Comparison of ENCODE assay signal across 22 cellular contexts in genomic region chr2:208375452-208376068, GRCh38. TPM values are rescaled to one million over a fixed set of nuclear protein-coding genes. Genes with fewer than 3 reads are reported as not detected.
DNase-seq lines count a peak whose midpoint lies in the region; ATAC-seq, FAIRE-seq and TF ChIP-seq lines count a peak whose summit lies in the region.
"Had no signal": no experiment of that assay in that cellular context is flagged by ENCODE, and none has a peak within 500 bp of the region (broad histone marks: within the 10 kb centered on the region; RNA-seq: fewer than 3 reads in every experiment).

No MANE protein-coding gene starts in this region.

- H2BK12ac ChIP-seq in mesenchymal stem cell (ENCODE audit: low read length in 2 of 2) = no peak overlapping the region

- TF ChIP-seq POLR2A in GM12878 (IDR thresholded peaks at IDR 0.05; ENCODE audit: low read depth, low read length) (no peak), vagina (IDR thresholded peaks at IDR 0.05) (no peak)

- TF ChIP-seq CTCF in GM12878 (IDR thresholded peaks at IDR 0.05 in 2 of 3, conservative IDR thresholded peaks at IDR 0.05 in 1 of 3; ENCODE audit: control insufficient read depth in 2 of 3, extremely low read depth in 1 of 3, insufficient read depth in 1 of 3, low read depth in 3 of 3, low read length in 3 of 3) (no peak), vagina (IDR thresholded peaks at IDR 0.05) (no peak)

- H3K9me3 ChIP-seq in HUES48 (ENCODE audit: control insufficient read depth, insufficient read depth, low read length) (no peaks in the 10 kb centered on the region; the same call in 1 of the 2 replicates), GM12878 (replicated peaks; ENCODE audit: control insufficient read depth, insufficient read depth, low read length) (no peaks in the 10 kb centered on the region), vagina (no peaks in the 10 kb centered on the region), mesenchymal stem cell (ENCODE audit: control insufficient read depth, low read length) (no peaks in the 10 kb centered on the region)
- H3K9me3 ChIP-seq: BLaER1 had no signal

- H2AK5ac ChIP-seq in mesenchymal stem cell (ENCODE audit: low read length, severe bottlenecking) = no peak overlapping the region

- DNase-seq in activated CD4-positive, alpha-beta T cell treated with anti-CD3 and anti-CD28 coated beads, Interleukin-2, amount 10 ng/mL, durations not matched to agents 24 days and 14 days = peak; percentile 41
- no peak for DNase-seq in activated CD4-positive, alpha-beta T cell treated with anti-CD3 and anti-CD28 coated beads for 4 hours
- DNase-seq in GM12878 (ENCODE audit: low read depth, low spot score) (no peak), retina (peak; percentile 57), vagina (ENCODE audit: extremely low spot score in 2 of 2) (no peak), mesenchymal stem cell (no peak)
- DNase-seq: CD4-positive, alpha-beta memory T cell; DMS153; DMS79; GDM1; KBM-7 had no signal

- H3K79me1 ChIP-seq in mesenchymal stem cell (replicated peaks; ENCODE audit: low read length, poor library complexity, severe bottlenecking) = no peaks in the 10 kb centered on the region

- 32% methylated on average over 2 of the region's 2 CpGs for WGBS in GM12878 (ENCODE audit: insufficient coverage, insufficient replicate concordance, low lambda C conversion rate, missing lambda C conversion rate)
- WGBS in mesenchymal stem cell = 68% methylated on average over 2 of the region's 2 CpGs

- no peak for FAIRE-seq in GM12878 (lab: Jason Lieb, UNC)
- FAIRE-seq: H54 had no signal

- H4K20me1 ChIP-seq in GM12878 (ENCODE audit: control insufficient read depth, insufficient read depth) = no peaks in the 10 kb centered on the region
- H4K20me1 ChIP-seq: BLaER1 had no signal

- H3K23ac ChIP-seq in mesenchymal stem cell (ENCODE audit: low read length in 2 of 2) = no peak overlapping the region

- H3K4me3 ChIP-seq in HUES48 (ENCODE audit: low read depth, low read length) = no peak overlapping the region
- H3K4me3 ChIP-seq in GM12878 = no peak overlapping the region
- H3K4me3 ChIP-seq in vagina = no peak overlapping the region
- H3K4me3 ChIP-seq in mesenchymal stem cell (ENCODE audit: insufficient read depth in 1 of 2, low read depth in 1 of 2, low read length in 2 of 2) = no peak overlapping the region
- H3K4me3 ChIP-seq: BLaER1 had no signal

- H3K4ac ChIP-seq in mesenchymal stem cell (ENCODE audit: low read depth in 1 of 2, low read length in 2 of 2) = no peak overlapping the region

- H3K36me3 ChIP-seq in HUES48 (ENCODE audit: control insufficient read depth, insufficient read depth, low read length) (no peaks in the 10 kb centered on the region), GM12878 (ENCODE audit: control insufficient read depth in 2 of 2, insufficient read depth in 2 of 2, low read length in 1 of 2) (no peaks in the 10 kb centered on the region), vagina (no peaks in the 10 kb centered on the region), mesenchymal stem cell (ENCODE audit: control insufficient read depth in 1 of 2, insufficient read depth in 2 of 2, low read depth in 1 of 2, low read length in 2 of 2) (no peaks in the 10 kb centered on the region)
- H3K36me3 ChIP-seq: BLaER1 had no signal

- no peaks in the 10 kb centered on the region for H3K79me2 ChIP-seq in GM12878 (ENCODE audit: control insufficient read depth, insufficient read depth, low read length)

- no peak overlapping the region for H2BK15ac ChIP-seq in mesenchymal stem cell (ENCODE audit: low read depth, poor library complexity, severe bottlenecking)

- H3K14ac ChIP-seq in mesenchymal stem cell (ENCODE audit: low read length in 2 of 2) = no peak overlapping the region

- no peak overlapping the region for H2BK120ac ChIP-seq in mesenchymal stem cell (ENCODE audit: low read depth, low read length)

- H3K9ac ChIP-seq in HUES48 (ENCODE audit: low read depth, low read length) (no peak overlapping the region), GM12878 (ENCODE audit: control insufficient read depth, insufficient read depth, low read length) (no peak overlapping the region), mesenchymal stem cell (ENCODE audit: low read length) (no peak overlapping the region)
- H3K9ac ChIP-seq: BLaER1 had no signal

- H3K27ac ChIP-seq in HUES48 (ENCODE audit: low read depth, low read length) (peak overlapping the region; percentile 37), GM12878 (ENCODE audit: control insufficient read depth, insufficient read depth) (no peak overlapping the region), vagina (no peak overlapping the region), mesenchymal stem cell (ENCODE audit: low read length, poor library complexity, severe bottlenecking) (no peak overlapping the region)
- H3K27ac ChIP-seq: 22Rv1, BLaER1 had no signal

- CTCF ChIA-PET in GM12878 (lab: Yijun Ruan, JAX) = interaction anchor here (0.6 to 2.5 kb wide), 4 partner anchors 10 to 659 kb away, joined by 3 to 10 read pairs (median 4); no protein-coding TSS in a partner anchor

- H3K4me3 Mint-ChIP-seq in activated CD4-positive, alpha-beta T cell treated with anti-CD3 and anti-CD28 coated beads, Interleukin-2, amount 10 ng/mL, durations not matched to agents 24 days and 14 days = no peak overlapping the region
- H3K4me3 Mint-ChIP-seq: CD14-positive monocyte; CD4-positive, alpha-beta memory T cell; IgD-negative memory B cell had no signal

- H3K27me3 ChIP-seq in HUES48 (ENCODE audit: control insufficient read depth, insufficient read depth, low read length) = no peaks in the 10 kb centered on the region
- no peaks in the 10 kb centered on the region for H3K27me3 ChIP-seq in GM12878 (replicated peaks in 1 of 2; ENCODE audit: control insufficient read depth in 2 of 2, insufficient read depth in 2 of 2, low read length in 1 of 2)
- H3K27me3 ChIP-seq in vagina = no peaks in the 10 kb centered on the region
- H3K27me3 ChIP-seq in mesenchymal stem cell (ENCODE audit: control insufficient read depth in 1 of 2, insufficient read depth in 1 of 2, low read length in 2 of 2) = peaks cover 0 to 11% of the 10 kb centered on the region in 2 experiments
- H3K27me3 ChIP-seq: BLaER1 had no signal

- POLR2A ChIA-PET in GM12878 (lab: Charles Lee) = no interaction called here

- no TSS peak for BruUV-seq in GM12878 (replicated peaks; lab: Mats Ljungman, UMichigan)

- H2BK5ac ChIP-seq in mesenchymal stem cell (ENCODE audit: low read depth, low read length, poor library complexity, severe bottlenecking) = no peak overlapping the region

- TF ChIP-seq RAD21 in GM12878 (IDR thresholded peaks at IDR 0.05; ENCODE audit: insufficient read depth, low read depth, low read length) = no peak

- SMC1A ChIA-PET in GM12878 (lab: Charles Lee; ENCODE audit: uncharacterized antibody, unreplicated experiment) = interaction anchor here (1.2 kb wide), 1 partner anchor 9 kb away, joined by 3 read pairs; no protein-coding TSS in a partner anchor

- H3K36me3 Mint-ChIP-seq in activated CD4-positive, alpha-beta T cell treated with anti-CD3 and anti-CD28 coated beads, Interleukin-2, amount 10 ng/mL, durations not matched to agents 24 days and 14 days (ENCODE audit: low read depth) = no peaks in the 10 kb centered on the region
- H3K36me3 Mint-ChIP-seq: CD14-positive monocyte; CD4-positive, alpha-beta memory T cell; IgD-negative memory B cell had no signal

- no peak overlapping the region for H4K91ac ChIP-seq in mesenchymal stem cell (ENCODE audit: low read length)

- H3K27me3 Mint-ChIP-seq in activated CD4-positive, alpha-beta T cell treated with anti-CD3 and anti-CD28 coated beads, Interleukin-2, amount 10 ng/mL, durations not matched to agents 24 days and 14 days = peaks cover 6% of the 10 kb centered on the region

- H2AFZ ChIP-seq in GM12878 (ENCODE audit: control insufficient read depth, low read depth, low read length) (no peak overlapping the region), mesenchymal stem cell (ENCODE audit: low read depth, low read length) (no peak overlapping the region)

- H3K9me3 Mint-ChIP-seq in activated CD4-positive, alpha-beta T cell treated with anti-CD3 and anti-CD28 coated beads, Interleukin-2, amount 10 ng/mL, durations not matched to agents 24 days and 14 days = no peaks in the 10 kb centered on the region
- H3K9me3 Mint-ChIP-seq: CD14-positive monocyte; CD4-positive, alpha-beta memory T cell; IgD-negative memory B cell had no signal

- H3K4me2 ChIP-seq in GM12878 (ENCODE audit: control insufficient read depth, insufficient read depth) = no peak overlapping the region
- H3K4me2 ChIP-seq in mesenchymal stem cell (ENCODE audit: low read length, poor library complexity, severe bottlenecking) = no peak overlapping the region
- H3K4me2 ChIP-seq: BLaER1 had no signal

- no peak for TF ChIP-seq EP300 in GM12878 (IDR thresholded peaks at IDR 0.05; ENCODE audit: borderline replicate concordance in 1 of 2, control insufficient read depth in 1 of 2, low read depth in 2 of 2, low read length in 2 of 2)

- RAD21 ChIA-PET in GM12878 (lab: Charles Lee; ENCODE audit: unreplicated experiment) = no interaction called here

- H3K4me1 ChIP-seq in HUES48 (ENCODE audit: control insufficient read depth, insufficient read depth, low read length) (peaks cover 17% of the 10 kb centered on the region), GM12878 (ENCODE audit: control insufficient read depth, insufficient read depth, low read length) (no peaks in the 10 kb centered on the region), vagina (no peaks in the 10 kb centered on the region), mesenchymal stem cell (ENCODE audit: control insufficient read depth, insufficient read depth, low read depth, low read length) (no peaks in the 10 kb centered on the region)
- H3K4me1 ChIP-seq: BLaER1 had no signal

- H3K27ac Mint-ChIP-seq in activated CD4-positive, alpha-beta T cell treated with anti-CD3 and anti-CD28 coated beads, Interleukin-2, amount 10 ng/mL, durations not matched to agents 24 days and 14 days = no peak overlapping the region
- H3K27ac Mint-ChIP-seq: CD14-positive monocyte; CD4-positive, alpha-beta memory T cell; IgD-negative memory B cell had no signal

- ATAC-seq in GM12878 (peak; percentile 30; the same call in 1 of the 3 replicates), HG03439 (IDR thresholded peaks at IDR 0.05; ENCODE audit: unreplicated experiment) (no peak)

- H4K8ac ChIP-seq in mesenchymal stem cell (ENCODE audit: low read length) = no peak overlapping the region

- no peaks in the 10 kb centered on the region for H3K4me1 Mint-ChIP-seq in activated CD4-positive, alpha-beta T cell treated with anti-CD3 and anti-CD28 coated beads, Interleukin-2, amount 10 ng/mL, durations not matched to agents 24 days and 14 days
- H3K4me1 Mint-ChIP-seq: CD14-positive monocyte; CD4-positive, alpha-beta memory T cell had no signal

- H3K18ac ChIP-seq in mesenchymal stem cell (ENCODE audit: low read depth in 1 of 2, low read length in 2 of 2) = no peak overlapping the region

- intact Hi-C loops in activated CD4-positive, alpha-beta T cell treated with anti-CD3 and anti-CD28 coated beads, Interleukin-2, amount 10 ng/mL, durations not matched to agents 24 days and 14 days (cut with micrococcal nuclease) = no loop called here
- intact Hi-C loops in GM12878 (cut with micrococcal nuclease; ENCODE audit: unreplicated experiment) = no loop called here
- intact Hi-C loops in vagina (cut with DNase I) = no loop called here

- in situ Hi-C loops in GM12878 (cut with MboI) = loop anchor here (25.0 kb wide), 2 partner anchors 1187 to 1812 kb away; no protein-coding TSS in a partner anchor

RNA-seq across cellular contexts. Expression of gene PTH2R, which starts 31.0 kb away (rescaled TPM):
- total RNA-seq in activated CD4-positive, alpha-beta T cell treated with anti-CD3 and anti-CD28 coated beads, Interleukin-2, amount 10 ng/mL, durations not matched to agents 24 days and 14 days = 0.07 TPM in 2 replicates
- total RNA-seq in GM12878 (2013; cell fraction: nucleolus; rRNA removed) = 0.15 and 0.20 TPM in 2 replicates
- total RNA-seq in GM12878 (2014; rRNA removed) = 0.05 and 0.06 TPM in 2 replicates
- not detected in 2 replicates for total RNA-seq in GM12878 (2014; rRNA removed; fragmentation: Illumina TruSeq; extraction: Trizol)
- total RNA-seq in GM12878 (2021) = not detected in 2 replicates
- not detected for polyA plus RNA-seq in GM12878 (2011; ENCODE audit: low read depth)
- 0.03 TPM in 2 replicates for polyA plus RNA-seq in GM12878 (2011; rRNA removed)
- polyA plus RNA-seq in GM12878 (2011; cell fraction: cytosol; rRNA removed) = not detected in 2 replicates
- 0.04 and 0.13 TPM in 2 replicates for polyA plus RNA-seq in GM12878 (2011; cell fraction: nucleus; rRNA removed)
- polyA plus RNA-seq in GM12878 (2012) = not detected in 2 replicates
- polyA plus RNA-seq in GM12878 (2014; fragmentation: Illumina TruSeq; extraction: Trizol) = 0.01 TPM in 1 of 2 replicates, not detected in the other
- polyA plus RNA-seq in GM12878 (2014; fragmentation: Nextera tagmentation; extraction: Ambion mirVana) = not detected
- not detected in 2 replicates for polyA plus RNA-seq in GM12878 (2014; rRNA removed)
- polyA plus RNA-seq in GM12878 (2016; fragmentation: Nextera tagmentation; extraction: Ambion mirVana) = not detected
- polyA minus RNA-seq in GM12878 (2011; rRNA and poly(A)+ RNA removed) = 0.31 TPM in 1 of 2 replicates, not detected in the other
- not detected in 2 replicates for polyA minus RNA-seq in GM12878 (2011; cell fraction: cytosol; rRNA and poly(A)+ RNA removed)
- polyA minus RNA-seq in GM12878 (2011; cell fraction: nucleus; rRNA and poly(A)+ RNA removed) = 0.24 and 0.77 TPM in 2 replicates
- not detected for total RNA-seq in vagina
- not detected for polyA plus RNA-seq in mesenchymal stem cell (2013, experiment 1 of 2)
- not detected for polyA plus RNA-seq in mesenchymal stem cell (2013, experiment 2 of 2)
- total RNA-seq: A673, Daoy, HT-29 had no signal
- polyA plus RNA-seq: AG04450; CD4-positive, alpha-beta memory T cell had no signal

Comparison
In these comparisons a context has a peak if more than half of its experiments do, and no peak if none do; other contexts are left out.
1. DNase-seq: peak in activated CD4-positive, alpha-beta T cell treated with anti-CD3 and anti-CD28 coated beads, Interleukin-2, amount 10 ng/mL, durations not matched to agents 24 days and 14 days (single experiment) and retina (single experiment); none in activated CD4-positive, alpha-beta T cell treated with anti-CD3 and anti-CD28 coated beads for 4 hours (0 of 2), GM12878 (single experiment), vagina (0 of 2) and mesenchymal stem cell (single experiment).